1 cellular context compared by ENCODE assay signal in genomic region chr17:81814748-81815645, GRCh38.
TF ChIP-seq lines count a peak whose summit lies in the region.

No MANE protein-coding gene starts in this region.

TF ChIP-seq in HepG2, 621 proteins besides CTCF, POLR2A, EP300 and RAD21 (continued from another document and continues in another):
- TF ChIP-seq ZNF574 (CRISPR knock-in tag; IDR thresholded peaks at IDR 0.05) (peak; percentile 17; the same call in 1 of the 2 replicates), FOSL2 (CRISPR knock-in tag; IDR thresholded peaks at IDR 0.05) (peak; percentile 95), GATAD1 (CRISPR knock-in tag; IDR thresholded peaks at IDR 0.05) (peak; percentile 34; the same call in 1 of the 2 replicates), ZNF782 (CRISPR knock-in tag; IDR thresholded peaks at IDR 0.05; ENCODE audit: borderline replicate concordance) (0 out of 2 replicates have a peak, but pooled peaks have one; percentile 69), ZSCAN31 (CRISPR knock-in tag; IDR thresholded peaks at IDR 0.05; ENCODE audit: low read depth) (no peak), MAFG (CRISPR knock-in tag; IDR thresholded peaks at IDR 0.05) (no peak), JUND (CRISPR knock-in tag; IDR thresholded peaks at IDR 0.05) (peak; percentile 51; the same call in 1 of the 2 replicates), ELF3 (CRISPR knock-in tag; IDR thresholded peaks at IDR 0.05) (peak; percentile 51; the same call in 1 of the 2 replicates), XRCC5 (optimal IDR thresholded peaks at IDR 0.05; ENCODE audit: low read length) (peak; percentile 51), FOXP1 (IDR thresholded peaks at IDR 0.05) (no peak), FOXP1 (CRISPR knock-in tag; IDR thresholded peaks at IDR 0.05) (0 out of 2 replicates have a peak, but pooled peaks have one; percentile 23), MIXL1 (CRISPR knock-in tag; IDR thresholded peaks at IDR 0.05) (no peak), MEIS1 (CRISPR knock-in tag; IDR thresholded peaks at IDR 0.05; ENCODE audit: borderline replicate concordance) (no peak), MEF2D (CRISPR knock-in tag; IDR thresholded peaks at IDR 0.05) (peak; percentile 55; the same call in 1 of the 2 replicates), POGK (CRISPR knock-in tag; conservative IDR thresholded peaks at IDR 0.05) (0 out of 2 replicates have a peak, but pooled peaks have one; percentile 44), CBX5 (CRISPR knock-in tag; IDR thresholded peaks at IDR 0.05; ENCODE audit: borderline replicate concordance) (0 out of 2 replicates have a peak, but pooled peaks have one; percentile 59), ATF7 (IDR thresholded peaks at IDR 0.05) (no peak), ATF7 (CRISPR knock-in tag; IDR thresholded peaks at IDR 0.05) (0 out of 2 replicates have a peak, but pooled peaks have one; percentile 40), PRDM15 (CRISPR knock-in tag; IDR thresholded peaks at IDR 0.05) (no peak), BCLAF1 (IDR thresholded peaks at IDR 0.05) (no peak), MXI1 (IDR thresholded peaks at IDR 0.05; ENCODE audit: borderline replicate concordance, low read depth, low read length) (peak; percentile 80; the same call in 1 of the 3 replicates), SMAD3 (CRISPR knock-in tag; IDR thresholded peaks at IDR 0.05) (0 out of 2 replicates have a peak, but pooled peaks have one; percentile 45), KLF9 (CRISPR knock-in tag; IDR thresholded peaks at IDR 0.05; ENCODE audit: low read depth) (0 out of 2 replicates have a peak, but pooled peaks have one; percentile 31), PPARG (CRISPR knock-in tag; conservative IDR thresholded peaks at IDR 0.05) (0 out of 2 replicates have a peak, but pooled peaks have one; percentile 13), MAZ (IDR thresholded peaks at IDR 0.05; ENCODE audit: borderline replicate concordance, low read depth, low read length) (peak; percentile 50; the same call in 1 of the 2 replicates), MAZ (CRISPR knock-in tag; IDR thresholded peaks at IDR 0.05; ENCODE audit: low read depth) (peak; percentile 61; the same call in 1 of the 2 replicates), GATA4 (IDR thresholded peaks at IDR 0.05; ENCODE audit: borderline replicate concordance, low read depth) (0 out of 2 replicates have a peak, but pooled peaks have one; percentile 18), HIC2 (CRISPR knock-in tag; IDR thresholded peaks at IDR 0.05; ENCODE audit: low read depth) (peak; percentile 77; the same call in 1 of the 2 replicates), SALL1 (CRISPR knock-in tag; IDR thresholded peaks at IDR 0.05) (peak; percentile 78), ZNF652 (CRISPR knock-in tag; IDR thresholded peaks at IDR 0.05; ENCODE audit: borderline replicate concordance, low read depth) (no peak), CEBPB (IDR thresholded peaks at IDR 0.05; ENCODE audit: borderline replicate concordance, low read depth, low read length) (peak; percentile 46; the same call in 1 of the 2 replicates), NRL (CRISPR knock-in tag; IDR thresholded peaks at IDR 0.05; ENCODE audit: borderline replicate concordance) (no peak), TFE3 (CRISPR knock-in tag; IDR thresholded peaks at IDR 0.05) (peak; percentile 71), RCOR2 (CRISPR knock-in tag; IDR thresholded peaks at IDR 0.05) (no peak), JUN (CRISPR knock-in tag; IDR thresholded peaks at IDR 0.05) (peak; percentile 52; the same call in 1 of the 2 replicates), ZC3H13 (CRISPR knock-in tag; IDR thresholded peaks at IDR 0.05) (no peak), KLF16 (CRISPR knock-in tag; IDR thresholded peaks at IDR 0.05) (peak in 1 of 2 experiments; percentile 69; a peak in 2 of 4 replicates), GABPB1 (CRISPR knock-in tag; IDR thresholded peaks at IDR 0.05) (peak; percentile 68; the same call in 1 of the 2 replicates), ZBTB10 (CRISPR knock-in tag; IDR thresholded peaks at IDR 0.05; ENCODE audit: borderline replicate concordance) (no peak; the same call in 1 of the 2 replicates), ZNF124 (CRISPR knock-in tag; IDR thresholded peaks at IDR 0.05) (0 out of 2 replicates have a peak, but pooled peaks have one; percentile 20), SP5 (CRISPR knock-in tag; IDR thresholded peaks at IDR 0.05; ENCODE audit: borderline replicate concordance, low read depth) (no peak; the same call in 1 of the 2 replicates)
